Comparison of ENCODE assay signal across 8 cellular contexts in the genomic region with DNA sequence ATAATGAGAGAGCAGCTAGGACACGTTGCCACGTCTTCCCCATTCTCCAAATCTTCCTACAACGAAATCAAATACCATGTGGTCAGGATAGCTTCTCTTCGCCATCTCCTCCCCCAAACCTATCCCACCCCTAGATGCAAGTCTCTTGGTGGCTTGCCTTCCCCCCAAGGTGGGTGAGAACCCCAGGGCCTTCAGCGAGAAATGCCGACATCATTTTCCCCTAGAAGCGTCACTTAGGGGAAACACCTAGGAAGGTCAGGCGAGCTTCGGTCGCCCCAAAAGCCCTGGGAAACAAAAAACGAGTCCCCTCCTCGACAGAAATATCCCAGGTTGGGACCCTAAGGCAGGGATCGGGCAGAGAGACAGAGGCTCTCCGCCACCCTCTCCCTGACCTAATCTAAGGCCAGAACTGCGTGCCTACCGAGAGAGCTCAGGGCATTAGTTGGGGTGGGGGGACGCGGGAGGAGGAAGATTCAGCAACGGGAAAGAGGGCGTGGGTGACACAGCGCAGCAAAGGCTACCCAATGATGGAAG. TPM values are rescaled to one million over a fixed set of nuclear protein-coding genes. Genes with fewer than 3 reads are reported as not detected.
A peak's percentile ranks its signal among the peaks of the same experiment; 100 is the strongest.
DNase-seq lines count a peak whose midpoint lies in the region; ATAC-seq, FAIRE-seq and TF ChIP-seq lines count a peak whose summit lies in the region.

No MANE protein-coding gene starts in this region.

- no peaks in the 10 kb centered on the region for H3K9me3 ChIP-seq in small intestine (ENCODE audit: control insufficient read depth, low read depth)

- peaks cover 5% of the 10 kb centered on the region for H4K20me1 ChIP-seq in GM23338 (replicated peaks; ENCODE audit: insufficient read depth)

- CTCF ChIA-PET in T-cell (lab: Charles Lee), result interaction anchor here (0.5 to 8.4 kb wide), 10 partner anchors 16 to 1166 kb away, joined by 3 to 120 read pairs (median 4); a partner anchor contains a TSS

- no peaks in the 10 kb centered on the region for H3K27me3 ChIP-seq in GM23338 (ENCODE audit: insufficient read depth)
- H3K27me3 ChIP-seq in small intestine (ENCODE audit: control insufficient read depth in 2 of 2, insufficient read depth in 2 of 2, low read length in 2 of 2), result no peaks in the 10 kb centered on the region

- H3K27ac Mint-ChIP-seq in GM23338 (peak overlapping the region; percentile 98), T-cell (peak overlapping the region; percentile 97 to 99)

- H3K79me2 ChIP-seq in GM23338 (replicated peaks; ENCODE audit: insufficient read depth), result peaks cover 69% of the 10 kb centered on the region

- peaks cover 4% of the 10 kb centered on the region for H3K27me3 Mint-ChIP-seq in GM23338 (ENCODE audit: insufficient read depth, low read depth, poor library complexity)
- H3K27me3 Mint-ChIP-seq in T-cell, result no peaks in the 10 kb centered on the region

- H3K4me2 ChIP-seq in GM23338, result peak overlapping the region; percentile 93

- FAIRE-seq in small intestine (lab: Jason Lieb, UNC), result no peak

- no peak for TF ChIP-seq CTCF in GM23338 (conservative IDR thresholded peaks at IDR 0.05; ENCODE audit: low read depth in 2 of 2)
- no peak for TF ChIP-seq CTCF in foreskin fibroblast (IDR thresholded peaks at IDR 0.05; ENCODE audit: low read depth, low read length)
- no peak for TF ChIP-seq CTCF in GM13977 (IDR thresholded peaks at IDR 0.05; ENCODE audit: extremely low read depth, insufficient read depth, missing control alignments)

- H3K27ac ChIP-seq in GM23338 (ENCODE audit: low read depth), result peak overlapping the region; percentile 79
- H3K27ac ChIP-seq in small intestine (ENCODE audit: low read depth in 1 of 2, low read length in 1 of 2), result peak overlapping the region; percentile 64 to 99

- peak overlapping the region; percentile 97 for H3K4me3 Mint-ChIP-seq in GM23338
- peak overlapping the region; percentile 94 to 97 (median 95) for H3K4me3 Mint-ChIP-seq in T-cell

- in situ Hi-C loops in GM13977 (cut with MboI; ENCODE audit: low pct_unique_long_range_greater_than_20kb, low sequenced_read_pairs, unreplicated experiment), result no loop called here

- no peaks in the 10 kb centered on the region for H3F3A ChIP-seq in GM23338 (replicated peaks; ENCODE audit: low read depth)

- peak overlapping the region; percentile 85 for H2AFZ ChIP-seq in GM23338

- ATAC-seq in GM23338 (peak; percentile 83; the same call in 1 of the 3 replicates), T-cell (replicated peaks in 1 of 4) (no peak), HG03045 (IDR thresholded peaks at IDR 0.05; ENCODE audit: unreplicated experiment) (no peak)

- H3K36me3 Mint-ChIP-seq in GM23338 (ENCODE audit: low read depth) (peaks cover 6% of the 10 kb centered on the region; the same call in 2 of the 3 replicates), T-cell (peaks cover 9% of the 10 kb centered on the region)

- H3K4me1 ChIP-seq in GM23338 (ENCODE audit: insufficient read depth) (peaks cover 7% of the 10 kb centered on the region), small intestine (ENCODE audit: control insufficient read depth in 2 of 2, insufficient read depth in 1 of 2, low read depth in 1 of 2, low read length in 1 of 2) (peaks cover 5 to 7% of the 10 kb centered on the region in 2 donors)

- H3K4me1 Mint-ChIP-seq in GM23338, result peaks cover 19% of the 10 kb centered on the region
- peaks cover 40 to 46% (median 45%) of the 10 kb centered on the region in 3 donors for H3K4me1 Mint-ChIP-seq in T-cell

- H3K36me3 ChIP-seq in GM23338 (ENCODE audit: insufficient read depth) (peaks cover 14% of the 10 kb centered on the region), small intestine (ENCODE audit: control insufficient read depth in 2 of 2, insufficient read depth in 2 of 2, low read length in 2 of 2) (peaks cover 0 to 8% of the 10 kb centered on the region in 2 donors)

- 0 to 1% (median 1%) methylated on average over 21 of the region's 21 CpGs for WGBS in small intestine, 3 donors

- DNase-seq in Ammon's horn (ENCODE audit: low spot score), result peak; percentile 17
- no peak for DNase-seq in GM23338 (ENCODE audit: low spot score)
- DNase-seq in T-cell, result peak in 3 of 34 experiments; percentile 8 to 15 (median 9)
- no peak for DNase-seq in foreskin fibroblast
- no peak for DNase-seq in small intestine
- DNase-seq in GM13977 (ENCODE audit: low spot score), result no peak
- no peak for DNase-seq in activated effector memory CD4-positive, alpha-beta T cell treated with anti-CD3 and anti-CD28 coated beads, Interleukin-2, amount 50 U/mL, for 16 hours

- no peaks in the 10 kb centered on the region for H3K9me2 ChIP-seq in GM23338 (ENCODE audit: insufficient read depth)

- H3K4me3 ChIP-seq in GM23338 (peak overlapping the region; percentile 92), foreskin fibroblast (ENCODE audit: low read depth in 1 of 2, low read length in 2 of 2) (peak overlapping the region; percentile 80 to 87), small intestine (ENCODE audit: low read depth in 1 of 2, low read length in 2 of 2) (peak overlapping the region; percentile 70 to 75)

- no peaks in the 10 kb centered on the region for H3K9me3 Mint-ChIP-seq in GM23338
- no peaks in the 10 kb centered on the region for H3K9me3 Mint-ChIP-seq in T-cell

- POLR2A ChIA-PET in T-cell (lab: Charles Lee), result interaction anchor here (0.5 to 3.0 kb wide), 13 partner anchors 17 to 1165 kb away, joined by 3 to 31 read pairs (median 4); a partner anchor contains a TSS

TF ChIP-seq in GM23338, 12 proteins besides CTCF, POLR2A, EP300 and RAD21 (continues in another document):
- TF ChIP-seq JUNB (IDR thresholded peaks at IDR 0.05; ENCODE audit: unreplicated experiment) (no peak), STAT1 (IDR thresholded peaks at IDR 0.05; ENCODE audit: unreplicated experiment) (no peak)
- TF ChIP-seq, protein P1, sequence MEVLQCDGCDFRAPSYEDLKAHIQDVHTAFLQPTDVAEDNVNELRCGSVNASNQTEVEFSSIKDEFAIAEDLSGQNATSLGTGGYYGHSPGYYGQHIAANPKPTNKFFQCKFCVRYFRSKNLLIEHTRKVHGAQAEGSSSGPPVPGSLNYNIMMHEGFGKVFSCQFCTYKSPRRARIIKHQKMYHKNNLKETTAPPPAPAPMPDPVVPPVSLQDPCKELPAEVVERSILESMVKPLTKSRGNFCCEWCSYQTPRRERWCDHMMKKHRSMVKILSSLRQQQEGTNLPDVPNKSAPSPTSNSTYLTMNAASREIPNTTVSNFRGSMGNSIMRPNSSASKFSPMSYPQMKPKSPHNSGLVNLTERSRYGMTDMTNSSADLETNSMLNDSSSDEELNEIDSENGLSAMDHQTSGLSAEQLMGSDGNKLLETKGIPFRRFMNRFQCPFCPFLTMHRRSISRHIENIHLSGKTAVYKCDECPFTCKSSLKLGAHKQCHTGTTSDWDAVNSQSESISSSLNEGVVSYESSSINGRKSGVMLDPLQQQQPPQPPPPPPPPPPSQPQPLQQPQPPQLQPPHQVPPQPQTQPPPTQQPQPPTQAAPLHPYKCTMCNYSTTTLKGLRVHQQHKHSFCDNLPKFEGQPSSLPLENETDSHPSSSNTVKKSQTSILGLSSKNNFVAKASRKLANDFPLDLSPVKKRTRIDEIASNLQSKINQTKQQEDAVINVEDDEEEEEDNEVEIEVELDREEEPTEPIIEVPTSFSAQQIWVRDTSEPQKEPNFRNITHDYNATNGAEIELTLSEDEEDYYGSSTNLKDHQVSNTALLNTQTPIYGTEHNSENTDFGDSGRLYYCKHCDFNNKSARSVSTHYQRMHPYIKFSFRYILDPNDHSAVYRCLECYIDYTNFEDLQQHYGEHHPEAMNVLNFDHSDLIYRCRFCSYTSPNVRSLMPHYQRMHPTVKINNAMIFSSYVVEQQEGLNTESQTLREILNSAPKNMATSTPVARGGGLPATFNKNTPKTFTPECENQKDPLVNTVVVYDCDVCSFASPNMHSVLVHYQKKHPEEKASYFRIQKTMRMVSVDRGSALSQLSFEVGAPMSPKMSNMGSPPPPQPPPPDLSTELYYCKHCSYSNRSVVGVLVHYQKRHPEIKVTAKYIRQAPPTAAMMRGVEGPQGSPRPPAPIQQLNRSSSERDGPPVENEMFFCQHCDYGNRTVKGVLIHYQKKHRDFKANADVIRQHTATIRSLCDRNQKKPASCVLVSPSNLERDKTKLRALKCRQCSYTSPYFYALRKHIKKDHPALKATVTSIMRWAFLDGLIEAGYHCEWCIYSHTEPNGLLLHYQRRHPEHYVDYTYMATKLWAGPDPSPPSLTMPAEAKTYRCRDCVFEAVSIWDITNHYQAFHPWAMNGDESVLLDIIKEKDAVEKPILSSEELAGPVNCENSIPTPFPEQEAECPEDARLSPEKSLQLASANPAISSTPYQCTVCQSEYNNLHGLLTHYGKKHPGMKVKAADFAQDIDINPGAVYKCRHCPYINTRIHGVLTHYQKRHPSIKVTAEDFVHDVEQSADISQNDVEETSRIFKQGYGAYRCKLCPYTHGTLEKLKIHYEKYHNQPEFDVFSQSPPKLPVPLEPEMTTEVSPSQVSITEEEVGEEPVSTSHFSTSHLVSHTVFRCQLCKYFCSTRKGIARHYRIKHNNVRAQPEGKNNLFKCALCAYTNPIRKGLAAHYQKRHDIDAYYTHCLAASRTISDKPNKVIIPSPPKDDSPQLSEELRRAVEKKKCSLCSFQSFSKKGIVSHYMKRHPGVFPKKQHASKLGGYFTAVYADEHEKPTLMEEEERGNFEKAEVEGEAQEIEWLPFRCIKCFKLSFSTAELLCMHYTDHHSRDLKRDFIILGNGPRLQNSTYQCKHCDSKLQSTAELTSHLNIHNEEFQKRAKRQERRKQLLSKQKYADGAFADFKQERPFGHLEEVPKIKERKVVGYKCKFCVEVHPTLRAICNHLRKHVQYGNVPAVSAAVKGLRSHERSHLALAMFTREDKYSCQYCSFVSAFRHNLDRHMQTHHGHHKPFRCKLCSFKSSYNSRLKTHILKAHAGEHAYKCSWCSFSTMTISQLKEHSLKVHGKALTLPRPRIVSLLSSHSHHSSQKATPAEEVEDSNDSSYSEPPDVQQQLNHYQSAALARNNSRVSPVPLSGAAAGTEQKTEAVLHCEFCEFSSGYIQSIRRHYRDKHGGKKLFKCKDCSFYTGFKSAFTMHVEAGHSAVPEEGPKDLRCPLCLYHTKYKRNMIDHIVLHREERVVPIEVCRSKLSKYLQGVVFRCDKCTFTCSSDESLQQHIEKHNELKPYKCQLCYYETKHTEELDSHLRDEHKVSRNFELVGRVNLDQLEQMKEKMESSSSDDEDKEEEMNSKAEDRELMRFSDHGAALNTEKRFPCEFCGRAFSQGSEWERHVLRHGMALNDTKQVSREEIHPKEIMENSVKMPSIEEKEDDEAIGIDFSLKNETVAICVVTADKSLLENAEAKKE (CRISPR knock-in tag; IDR thresholded peaks at IDR 0.05), result no peak

RNA-seq across cellular contexts. Expression of a gene that starts 0.5 kb away (rescaled TPM):
- 14.0 and 15.3 TPM in 2 replicates for total RNA-seq in GM23338 (2014; rRNA removed; shearing (Covaris generic))
- 84.3 and 91.7 TPM in 2 replicates for polyA plus RNA-seq in GM23338 (2016; fragmentation: Nextera tagmentation; extraction: Ambion mirVana)
- 10 to 100 TPM; 13.1 to 19.0 (median 14.4) TPM for total RNA-seq in T-cell
- polyA plus RNA-seq in small intestine, result 10 to 100 TPM; 16.6 to 38.0 (median 35.7) TPM

RNA-seq across cellular contexts. Expression of a gene that starts 0.8 kb away (rescaled TPM):
- 34.2 and 39.4 TPM in 2 replicates for total RNA-seq in GM23338 (2014; rRNA removed; shearing (Covaris generic))
- polyA plus RNA-seq in GM23338 (2016; fragmentation: Nextera tagmentation; extraction: Ambion mirVana) (20.0 and 22.9 TPM in 2 replicates), small intestine (10 to 100 TPM; 15.3 to 28.4 (median 16.5) TPM)
- total RNA-seq in T-cell, result 100 to 1,000 TPM in 3 of 5 donors, 10 to 100 TPM in 2; 78.5 to 218 (median 101) TPM
